8 cellular contexts compared by ENCODE assay signal in the genomic region with DNA sequence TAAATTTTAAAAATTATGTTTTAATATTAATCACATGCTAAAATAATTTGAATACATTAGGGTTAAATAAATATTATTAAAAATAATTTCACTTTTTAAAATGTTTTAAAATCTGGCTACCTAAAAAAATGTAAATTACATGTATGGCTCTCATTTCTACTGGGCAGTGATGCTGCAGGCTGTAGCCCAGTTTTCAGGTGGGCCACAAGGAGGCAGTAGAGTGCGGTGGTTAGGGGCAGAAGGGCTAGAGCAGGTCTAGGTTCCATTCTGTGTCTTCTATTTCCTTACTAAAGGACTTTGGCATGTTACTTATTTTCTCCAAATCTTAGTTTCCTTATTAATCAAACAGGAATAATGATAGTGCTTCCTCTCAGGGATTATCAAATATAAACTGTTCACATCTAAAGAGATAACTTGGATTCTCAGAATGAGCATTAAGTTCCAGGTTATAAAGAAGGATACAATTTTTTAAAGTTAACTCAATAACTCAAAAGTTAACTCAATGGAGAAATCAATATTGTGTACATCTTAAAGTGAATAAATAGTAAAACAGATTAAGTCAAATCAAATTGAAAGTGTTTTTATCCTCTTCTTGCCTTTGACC. TPM values are rescaled to one million over a fixed set of nuclear protein-coding genes. Genes with fewer than 3 reads are reported as not detected.
DNase-seq lines count a peak whose midpoint lies in the region; ATAC-seq, FAIRE-seq and TF ChIP-seq lines count a peak whose summit lies in the region.

No MANE protein-coding gene starts in this region.

- H3K9me3 ChIP-seq in prostate gland: no peaks in the 10 kb centered on the region

- TF ChIP-seq POLR2A in prostate gland (IDR thresholded peaks at IDR 0.05): no peak

- H3K27ac ChIP-seq in prostate gland: no peak overlapping the region

- peak; percentile 67 for DNase-seq in D341Med (ENCODE audit: low spot score)
- DNase-seq in GM20000 (ENCODE audit: low spot score): peak; percentile 52
- DNase-seq in HuH-7 (ENCODE audit: low spot score): peak; percentile 36
- peak; percentile 45 to 56 for DNase-seq in SHP77 (lab: John Stamatoyannopoulos, UW)
- DNase-seq in activated gamma-delta T cell treated with anti-CD3 and anti-CD28 coated beads, Interleukin-2, amount 50 U/mL, for 16 hours (ENCODE audit: low read depth): peak; percentile 29
- peak; percentile 71 for DNase-seq in Right ventricle myocardium inferior (ENCODE audit: missing footprints)
- peak; percentile 40 for DNase-seq in prostate gland (ENCODE audit: low spot score)
- no peak for DNase-seq in HTR-8/SVneo (ENCODE audit: insufficient read length, low spot score)

- peak; percentile 94 for TF ChIP-seq CTCF in GM20000 (IDR thresholded peaks at IDR 0.05; ENCODE audit: extremely low read depth, missing control alignments)
- peak; percentile 59 to 85 (median 76) for TF ChIP-seq CTCF in prostate gland (IDR thresholded peaks at IDR 0.05)

- 40% methylated on average over 1 of the region's 1 CpG for WGBS in prostate gland

- no peaks in the 10 kb centered on the region for H3K4me1 ChIP-seq in prostate gland (replicated peaks)

- ATAC-seq in Right ventricle myocardium inferior: peak; percentile 87

- no peaks in the 10 kb centered on the region for H3K27me3 ChIP-seq in prostate gland (replicated peaks; ENCODE audit: insufficient read depth)

- intact Hi-C loops in Right ventricle myocardium inferior (cut with DNase I) (loop anchor here (5.0 kb wide), 1 partner anchor 230 kb away; a partner anchor contains a TSS), prostate gland (cut with DNase I) (loop anchor here (5.0 to 10.0 kb wide), 2 partner anchors 230 to 332 kb away; a partner anchor contains a TSS)

- no peaks in the 10 kb centered on the region for H3K36me3 ChIP-seq in prostate gland

- no peak for FAIRE-seq in HTR-8/SVneo (lab: Jason Lieb, UNC)

- H3K4me3 ChIP-seq in prostate gland: no peak overlapping the region

RNA-seq across cellular contexts. Expression of a gene that starts 54.9 kb away (rescaled TPM):
- total RNA-seq in Right ventricle myocardium inferior (0.24 TPM), prostate gland (not detected)
